ENCODE assay signal across 18 cellular contexts in genomic region chr5:68708842-68709170, GRCh38.
DNase-seq lines count a peak whose midpoint lies in the region; ATAC-seq and TF ChIP-seq lines count a peak whose summit lies in the region.
"Had no signal": no experiment of that assay in that cellular context is flagged by ENCODE, and none has a peak within 500 bp of the region (broad histone marks: within the 10 kb centered on the region; RNA-seq: fewer than 3 reads in every experiment).

No MANE protein-coding gene starts in this region.

- H2AFZ ChIP-seq in GM23338 = peak overlapping the region; percentile 66

- H3K27ac ChIP-seq in BLaER1 = no peak overlapping the region
- no peak overlapping the region for H3K27ac ChIP-seq in GM23338 (ENCODE audit: low read depth)
- peak overlapping the region; percentile 90 for H3K27ac ChIP-seq in skeletal muscle tissue (ENCODE audit: low read depth, low read length)

- ATAC-seq in GM23338 (no peak), HG02571 (IDR thresholded peaks at IDR 0.05; ENCODE audit: unreplicated experiment) (no peak)

- H3K27ac Mint-ChIP-seq in GM23338 (no peak overlapping the region), endothelial cell (ENCODE audit: unreplicated experiment) (no peak overlapping the region)
- H3K27ac Mint-ChIP-seq: CD4-positive, alpha-beta T cell; H9 had no signal

- no peaks in the 10 kb centered on the region for H3K9me3 ChIP-seq in BLaER1
- no peaks in the 10 kb centered on the region for H3K9me3 ChIP-seq in skeletal muscle tissue (ENCODE audit: control insufficient read depth in 3 of 3, low read length in 3 of 3)
- H3K9me3 ChIP-seq: MG63 had no signal

- H3K9me3 Mint-ChIP-seq in GM23338 = no peaks in the 10 kb centered on the region; the same call in 2 of the 3 replicates
- no peaks in the 10 kb centered on the region for H3K9me3 Mint-ChIP-seq in endothelial cell (ENCODE audit: unreplicated experiment)
- H3K9me3 Mint-ChIP-seq: CD4-positive, alpha-beta T cell had no signal

- H3K27me3 Mint-ChIP-seq in GM23338 (ENCODE audit: insufficient read depth, low read depth, poor library complexity) (no peaks in the 10 kb centered on the region), endothelial cell (ENCODE audit: unreplicated experiment) (no peaks in the 10 kb centered on the region)
- H3K27me3 Mint-ChIP-seq: CD4-positive, alpha-beta T cell had no signal

- H3K4me1 Mint-ChIP-seq in GM23338 (no peaks in the 10 kb centered on the region), endothelial cell (ENCODE audit: unreplicated experiment) (no peaks in the 10 kb centered on the region)

- H3K36me3 Mint-ChIP-seq in GM23338 (ENCODE audit: low read depth) (no peaks in the 10 kb centered on the region), endothelial cell (ENCODE audit: low read depth, unreplicated experiment) (no peaks in the 10 kb centered on the region)

- H3K4me3 Mint-ChIP-seq in GM23338 (no peak overlapping the region), endothelial cell (ENCODE audit: unreplicated experiment) (no peak overlapping the region)
- H3K4me3 Mint-ChIP-seq: CD4-positive, alpha-beta T cell; H9 had no signal

- no peaks in the 10 kb centered on the region for H3F3A ChIP-seq in GM23338 (replicated peaks; ENCODE audit: low read depth)

- DNase-seq in GM23338 (ENCODE audit: low spot score) = no peak
- DNase-seq in fibroblast of mammary gland (ENCODE audit: low read depth) = peak; percentile 15
- no peak for DNase-seq in endothelial cell (ENCODE audit: low spot score)
- DNase-seq in DMS53 (lab: John Stamatoyannopoulos, UW) = no peak
- DNase-seq: ACHN; AML-193; CD4-positive, alpha-beta T cell; H9; Karpas-422; MG63; NCI-H1092; NCI-H1694; NCI-H2107; NCI-H2227 treated with DMSO at 0.1 percent for 48 hours; SHP77 treated with DMSO at 0.1 percent for 48 hours had no signal

- H3K79me2 ChIP-seq in GM23338 (replicated peaks; ENCODE audit: insufficient read depth) = no peaks in the 10 kb centered on the region

- H3K4me1 ChIP-seq in BLaER1 (peaks cover 51% of the 10 kb centered on the region), GM23338 (ENCODE audit: insufficient read depth) (no peaks in the 10 kb centered on the region), skeletal muscle tissue (ENCODE audit: control insufficient read depth in 3 of 3, insufficient read depth in 3 of 3, low read length in 3 of 3) (peaks cover 23 to 44% (median 28%) of the 10 kb centered on the region in 3 donors)

- H3K9me2 ChIP-seq in GM23338 (ENCODE audit: insufficient read depth) = 0 out of 2 replicates have a peak, but pooled peaks cover 5% of the 10 kb centered on the region

- H3K9ac ChIP-seq in BLaER1 = no peak overlapping the region
- H3K9ac ChIP-seq in skeletal muscle tissue (ENCODE audit: low read depth in 1 of 3, low read length in 3 of 3) = peak overlapping the region; percentile 59 to 66 (median 66)

- H3K36me3 ChIP-seq in BLaER1 (no peaks in the 10 kb centered on the region), GM23338 (ENCODE audit: insufficient read depth) (no peaks in the 10 kb centered on the region), skeletal muscle tissue (ENCODE audit: control insufficient read depth in 3 of 3, insufficient read depth in 3 of 3, low read length in 3 of 3) (no peaks in the 10 kb centered on the region)
- H3K36me3 ChIP-seq: MG63 had no signal

- H3K4me3 ChIP-seq in BLaER1 (no peak overlapping the region), GM23338 (no peak overlapping the region), fibroblast of mammary gland (ENCODE audit: control insufficient read depth, low read depth, low read length) (no peak overlapping the region), skeletal muscle tissue (ENCODE audit: low read length in 3 of 3) (peak overlapping the region in 1 of 3 donors; percentile 2)
- H3K4me3 ChIP-seq: MG63 had no signal

- H3K27me3 ChIP-seq in BLaER1 (no peaks in the 10 kb centered on the region), GM23338 (ENCODE audit: insufficient read depth) (no peaks in the 10 kb centered on the region), skeletal muscle tissue (ENCODE audit: control insufficient read depth in 3 of 3, insufficient read depth in 3 of 3, low read length in 3 of 3) (no peaks in the 10 kb centered on the region)
- H3K27me3 ChIP-seq: MG63 had no signal

- H4K20me1 ChIP-seq in BLaER1 = no peaks in the 10 kb centered on the region
- no peaks in the 10 kb centered on the region for H4K20me1 ChIP-seq in GM23338 (replicated peaks; ENCODE audit: insufficient read depth)

- TF ChIP-seq CTCF in GM23338 (conservative IDR thresholded peaks at IDR 0.05; ENCODE audit: low read depth in 2 of 2) (no peak), fibroblast of mammary gland (conservative IDR thresholded peaks at IDR 0.05; ENCODE audit: control insufficient read depth, insufficient read depth, low read depth, low read length) (no peak), endothelial cell (IDR thresholded peaks at IDR 0.05; ENCODE audit: unreplicated experiment) (no peak)

- H3K4me2 ChIP-seq in BLaER1 = peak overlapping the region; percentile 73
- no peak overlapping the region for H3K4me2 ChIP-seq in GM23338

TF ChIP-seq in GM23338, 12 proteins besides CTCF, POLR2A, EP300 and RAD21:
- no peak for TF ChIP-seq ZNF462 (CRISPR knock-in tag; IDR thresholded peaks at IDR 0.05)
